ENCODE assay signal across 21 cellular contexts in the genomic region with DNA sequence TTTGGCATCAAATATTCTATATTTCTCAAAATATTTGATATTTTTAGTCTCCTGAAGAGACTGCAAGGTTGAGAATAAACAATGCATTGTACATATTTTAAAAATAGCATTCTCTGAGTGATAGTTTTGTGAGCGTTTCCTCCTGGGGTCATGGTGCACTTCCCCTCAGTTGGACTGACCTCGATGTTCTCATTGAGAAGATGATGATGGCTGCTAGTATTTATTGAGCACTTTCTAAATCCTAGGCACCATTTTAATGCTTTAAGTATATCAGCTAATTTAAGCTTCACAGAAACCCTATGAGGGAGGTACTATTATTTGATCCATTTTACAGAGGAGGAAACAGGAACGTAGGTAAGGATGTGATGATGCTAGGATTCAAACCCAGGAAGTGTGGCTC. TPM values are rescaled to one million over a fixed set of nuclear protein-coding genes. Genes with fewer than 3 reads are reported as not detected.
DNase-seq lines count a peak whose midpoint lies in the region; ATAC-seq and TF ChIP-seq lines count a peak whose summit lies in the region.
"Had no signal": no experiment of that assay in that cellular context is flagged by ENCODE, and none has a peak within 500 bp of the region (broad histone marks: within the 10 kb centered on the region; RNA-seq: fewer than 3 reads in every experiment).

No MANE protein-coding gene starts in this region.

- peaks cover 38% of the 10 kb centered on the region for H3K4me1 Mint-ChIP-seq in Calu3 (ENCODE audit: low read depth, unreplicated experiment)
- H3K4me1 Mint-ChIP-seq in chondrocyte (ENCODE audit: low read depth) = peaks cover 86% of the 10 kb centered on the region
- peaks cover 82% of the 10 kb centered on the region for H3K4me1 Mint-ChIP-seq in osteocyte (ENCODE audit: unreplicated experiment)
- peaks cover 7 to 51% (median 12%) of the 10 kb centered on the region in 4 donors for H3K4me1 Mint-ChIP-seq in naive thymus-derived CD8-positive, alpha-beta T cell
- H3K4me1 Mint-ChIP-seq in activated naive CD4-positive, alpha-beta T cell treated with anti-CD3 and anti-CD28 coated beads, Interleukin-2, amount 10 ng/mL, durations not matched to agents 7 days and 5 days = peaks cover 15% of the 10 kb centered on the region

- CTCF ChIA-PET in Calu3 (lab: Charles Lee) = no interaction called here
- CTCF ChIA-PET in activated naive CD4-positive, alpha-beta T cell treated with anti-CD3 and anti-CD28 coated beads, Interleukin-2, amount 10 ng/mL, durations not matched to agents 7 days and 5 days (lab: Charles Lee) = interaction anchor here (0.6 kb wide), 1 partner anchor 39 kb away, joined by 3 read pairs; no protein-coding TSS in a partner anchor

- intact Hi-C loops in Calu3 (cut with micrococcal nuclease; ENCODE audit: unreplicated experiment) = no loop called here

- peak overlapping the region; percentile 81 for H3K27ac Mint-ChIP-seq in Calu3 (ENCODE audit: unreplicated experiment)
- peak overlapping the region; percentile 72 for H3K27ac Mint-ChIP-seq in chondrocyte (ENCODE audit: unreplicated experiment)
- H3K27ac Mint-ChIP-seq in osteocyte (ENCODE audit: unreplicated experiment) = peak overlapping the region; percentile 46
- H3K27ac Mint-ChIP-seq in naive thymus-derived CD8-positive, alpha-beta T cell = peak overlapping the region in 2 of 10 donors; percentile 21 to 32
- no peak overlapping the region for H3K27ac Mint-ChIP-seq in activated naive CD4-positive, alpha-beta T cell treated with anti-CD3 and anti-CD28 coated beads, Interleukin-2, amount 10 ng/mL, durations not matched to agents 7 days and 5 days
- H3K27ac Mint-ChIP-seq: naive thymus-derived CD4-positive, alpha-beta T cell had no signal

- H3K4me3 Mint-ChIP-seq in Calu3 (ENCODE audit: low read depth, unreplicated experiment) (no peak overlapping the region), chondrocyte (ENCODE audit: unreplicated experiment) (peak overlapping the region; percentile 7), osteocyte (ENCODE audit: unreplicated experiment) (no peak overlapping the region)
- H3K4me3 Mint-ChIP-seq in naive thymus-derived CD8-positive, alpha-beta T cell = no peak overlapping the region
- no peak overlapping the region for H3K4me3 Mint-ChIP-seq in activated naive CD4-positive, alpha-beta T cell treated with anti-CD3 and anti-CD28 coated beads, Interleukin-2, amount 10 ng/mL, durations not matched to agents 7 days and 5 days
- H3K4me3 Mint-ChIP-seq: naive thymus-derived CD4-positive, alpha-beta T cell had no signal

- ATAC-seq in HG03159 (IDR thresholded peaks at IDR 0.05; ENCODE audit: unreplicated experiment) = peak; percentile 27
- no peak for ATAC-seq in GM21423 (IDR thresholded peaks at IDR 0.05; ENCODE audit: unreplicated experiment)
- no peak for ATAC-seq in naive thymus-derived CD8-positive, alpha-beta T cell
- no peak for ATAC-seq in GM21360 (IDR thresholded peaks at IDR 0.05; ENCODE audit: unreplicated experiment)
- ATAC-seq: K562; naive thymus-derived CD4-positive, alpha-beta T cell; stimulated activated naive CD8-positive, alpha-beta T cell treated with anti-CD3 and anti-CD28 coated beads, Interleukin-15, Interleukin-2, amounts not matched to agents 100 U/mL and 50 U/mL, for 24 hours had no signal

- H3K36me3 Mint-ChIP-seq in Calu3 (ENCODE audit: insufficient read depth, unreplicated experiment) (peaks cover 6% of the 10 kb centered on the region), chondrocyte (ENCODE audit: low read depth) (no peaks in the 10 kb centered on the region), osteocyte (ENCODE audit: unreplicated experiment) (no peaks in the 10 kb centered on the region)
- H3K36me3 Mint-ChIP-seq in naive thymus-derived CD8-positive, alpha-beta T cell = no peaks in the 10 kb centered on the region
- H3K36me3 Mint-ChIP-seq in activated naive CD4-positive, alpha-beta T cell treated with anti-CD3 and anti-CD28 coated beads, Interleukin-2, amount 10 ng/mL, durations not matched to agents 7 days and 5 days = no peaks in the 10 kb centered on the region

- DNase-seq in Calu3 (no peak), chondrocyte (ENCODE audit: low spot score) (no peak), osteocyte (ENCODE audit: extremely low spot score, unreplicated experiment) (no peak)
- no peak for DNase-seq in naive thymus-derived CD8-positive, alpha-beta T cell
- DNase-seq in activated naive CD4-positive, alpha-beta T cell treated with anti-CD3 and anti-CD28 coated beads, Interleukin-2, amount 10 ng/mL, durations not matched to agents 7 days and 5 days = no peak
- DNase-seq: activated gamma-delta T cell treated with Interleukin-2 at 50 U/mL for 16 hours; adrenal gland; GOT3; hippocampal formation; naive thymus-derived CD4-positive, alpha-beta T cell; NCI-H187 treated with DMSO at 0.1 percent for 48 hours; NCI-H2227 treated with DMSO at 0.1 percent for 48 hours; NCI-H82; stimulated activated CD4-positive, alpha-beta T cell treated with anti-CD3 and anti-CD28 coated beads, Interleukin-1b, Interleukin-23, amount 100 ng/mL, for 48 hours; stimulated activated naive CD8-positive, alpha-beta T cell treated with anti-CD3 and anti-CD28 coated beads, Interleukin-15, Interleukin-2, amounts not matched to agents 100 U/mL and 50 U/mL, for 24 hours; T-helper 2 cell; trophoblast cell had no signal

- POLR2A ChIA-PET in naive thymus-derived CD8-positive, alpha-beta T cell (lab: Charles Lee) = no interaction called here

- no peaks in the 10 kb centered on the region for H3K9me3 Mint-ChIP-seq in Calu3 (ENCODE audit: low read depth, unreplicated experiment)
- no peaks in the 10 kb centered on the region for H3K9me3 Mint-ChIP-seq in chondrocyte (ENCODE audit: low read depth)
- no peaks in the 10 kb centered on the region for H3K9me3 Mint-ChIP-seq in osteocyte (ENCODE audit: unreplicated experiment)
- no peaks in the 10 kb centered on the region for H3K9me3 Mint-ChIP-seq in naive thymus-derived CD8-positive, alpha-beta T cell
- no peaks in the 10 kb centered on the region for H3K9me3 Mint-ChIP-seq in activated naive CD4-positive, alpha-beta T cell treated with anti-CD3 and anti-CD28 coated beads, Interleukin-2, amount 10 ng/mL, durations not matched to agents 7 days and 5 days
- H3K9me3 Mint-ChIP-seq: naive thymus-derived CD4-positive, alpha-beta T cell had no signal

- BruUV-seq in Calu3 (replicated peaks; lab: Mats Ljungman, UMichigan) = no TSS peak

- no peak for TF ChIP-seq CTCF in Calu3 (IDR thresholded peaks at IDR 0.05; ENCODE audit: unreplicated experiment)
- no peak for TF ChIP-seq CTCF in chondrocyte (IDR thresholded peaks at IDR 0.05)
- TF ChIP-seq CTCF in osteocyte (IDR thresholded peaks at IDR 0.05) = no peak

- H3K27me3 Mint-ChIP-seq in Calu3 (ENCODE audit: unreplicated experiment) = no peaks in the 10 kb centered on the region
- H3K27me3 Mint-ChIP-seq in chondrocyte (ENCODE audit: low read depth) = no peaks in the 10 kb centered on the region
- no peaks in the 10 kb centered on the region for H3K27me3 Mint-ChIP-seq in osteocyte (ENCODE audit: unreplicated experiment)
- H3K27me3 Mint-ChIP-seq in naive thymus-derived CD8-positive, alpha-beta T cell = peaks cover 0 to 4% (median 0%) of the 10 kb centered on the region in 5 donors
- peaks cover 4% of the 10 kb centered on the region for H3K27me3 Mint-ChIP-seq in activated naive CD4-positive, alpha-beta T cell treated with anti-CD3 and anti-CD28 coated beads, Interleukin-2, amount 10 ng/mL, durations not matched to agents 7 days and 5 days

RNA-seq across cellular contexts. Expression of a gene that starts 18.2 kb away (rescaled TPM):
- 28.6 and 43.8 TPM in 2 replicates for total RNA-seq in Calu3 (2022)
- 71.9 to 95.0 TPM (median 78.0 TPM) in 3 replicates for total RNA-seq in chondrocyte
- 57.2 and 67.1 TPM in 2 replicates for total RNA-seq in osteocyte
- total RNA-seq in naive thymus-derived CD8-positive, alpha-beta T cell = 1 to 10 TPM; 6.4 to 9.3 TPM
- 1 to 10 TPM; 3.9 to 4.9 (median 4.0) TPM for polyA plus RNA-seq in naive thymus-derived CD8-positive, alpha-beta T cell
